Comparison of ENCODE assay signal across 1 cellular context in the genomic region with DNA sequence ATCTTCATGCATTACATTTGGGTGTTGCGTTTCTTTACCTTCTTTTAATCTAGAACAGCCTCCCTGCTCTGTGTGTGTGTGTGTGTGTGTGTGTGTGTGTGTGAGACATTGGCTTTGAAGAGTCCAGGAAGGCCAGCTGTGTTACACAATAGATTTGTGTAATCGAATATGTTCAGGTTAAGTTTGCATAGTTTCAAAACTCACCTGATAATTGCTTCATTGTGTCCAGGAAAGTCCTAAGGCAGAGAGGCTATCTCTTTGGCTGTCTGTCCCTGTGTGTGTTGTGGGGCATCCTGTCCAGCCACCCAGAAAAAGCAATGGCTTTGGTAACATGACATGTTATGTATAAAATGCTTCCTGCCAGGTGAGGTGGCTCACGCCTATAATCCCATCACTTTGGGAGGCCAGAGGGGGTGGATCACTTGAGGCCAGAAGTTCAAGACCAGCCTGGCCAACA.
A peak's percentile ranks its signal among the peaks of the same experiment; 100 is the strongest.
TF ChIP-seq lines count a peak whose summit lies in the region.

No MANE protein-coding gene starts in this region.

TF ChIP-seq in HepG2, 621 proteins besides CTCF, POLR2A, EP300 and RAD21 (continued from another document and continues in another):
- TF ChIP-seq, protein P1, sequence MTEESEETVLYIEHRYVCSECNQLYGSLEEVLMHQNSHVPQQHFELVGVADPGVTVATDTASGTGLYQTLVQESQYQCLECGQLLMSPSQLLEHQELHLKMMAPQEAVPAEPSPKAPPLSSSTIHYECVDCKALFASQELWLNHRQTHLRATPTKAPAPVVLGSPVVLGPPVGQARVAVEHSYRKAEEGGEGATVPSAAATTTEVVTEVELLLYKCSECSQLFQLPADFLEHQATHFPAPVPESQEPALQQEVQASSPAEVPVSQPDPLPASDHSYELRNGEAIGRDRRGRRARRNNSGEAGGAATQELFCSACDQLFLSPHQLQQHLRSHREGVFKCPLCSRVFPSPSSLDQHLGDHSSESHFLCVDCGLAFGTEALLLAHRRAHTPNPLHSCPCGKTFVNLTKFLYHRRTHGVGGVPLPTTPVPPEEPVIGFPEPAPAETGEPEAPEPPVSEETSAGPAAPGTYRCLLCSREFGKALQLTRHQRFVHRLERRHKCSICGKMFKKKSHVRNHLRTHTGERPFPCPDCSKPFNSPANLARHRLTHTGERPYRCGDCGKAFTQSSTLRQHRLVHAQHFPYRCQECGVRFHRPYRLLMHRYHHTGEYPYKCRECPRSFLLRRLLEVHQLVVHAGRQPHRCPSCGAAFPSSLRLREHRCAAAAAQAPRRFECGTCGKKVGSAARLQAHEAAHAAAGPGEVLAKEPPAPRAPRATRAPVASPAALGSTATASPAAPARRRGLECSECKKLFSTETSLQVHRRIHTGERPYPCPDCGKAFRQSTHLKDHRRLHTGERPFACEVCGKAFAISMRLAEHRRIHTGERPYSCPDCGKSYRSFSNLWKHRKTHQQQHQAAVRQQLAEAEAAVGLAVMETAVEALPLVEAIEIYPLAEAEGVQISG (CRISPR knock-in tag; IDR thresholded peaks at IDR 0.05) = no peak
- TF ChIP-seq, protein P2, sequence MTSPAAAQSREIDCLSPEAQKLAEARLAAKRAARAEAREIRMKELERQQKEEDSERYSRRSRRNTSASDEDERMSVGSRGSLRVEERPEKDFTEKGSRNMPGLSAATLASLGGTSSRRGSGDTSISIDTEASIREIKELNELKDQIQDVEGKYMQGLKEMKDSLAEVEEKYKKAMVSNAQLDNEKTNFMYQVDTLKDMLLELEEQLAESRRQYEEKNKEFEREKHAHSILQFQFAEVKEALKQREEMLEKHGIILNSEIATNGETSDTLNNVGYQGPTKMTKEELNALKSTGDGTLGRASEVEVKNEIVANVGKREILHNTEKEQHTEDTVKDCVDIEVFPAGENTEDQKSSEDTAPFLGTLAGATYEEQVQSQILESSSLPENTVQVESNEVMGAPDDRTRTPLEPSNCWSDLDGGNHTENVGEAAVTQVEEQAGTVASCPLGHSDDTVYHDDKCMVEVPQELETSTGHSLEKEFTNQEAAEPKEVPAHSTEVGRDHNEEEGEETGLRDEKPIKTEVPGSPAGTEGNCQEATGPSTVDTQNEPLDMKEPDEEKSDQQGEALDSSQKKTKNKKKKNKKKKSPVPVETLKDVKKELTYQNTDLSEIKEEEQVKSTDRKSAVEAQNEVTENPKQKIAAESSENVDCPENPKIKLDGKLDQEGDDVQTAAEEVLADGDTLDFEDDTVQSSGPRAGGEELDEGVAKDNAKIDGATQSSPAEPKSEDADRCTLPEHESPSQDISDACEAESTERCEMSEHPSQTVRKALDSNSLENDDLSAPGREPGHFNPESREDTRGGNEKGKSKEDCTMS (CRISPR knock-in tag; conservative IDR thresholded peaks at IDR 0.05) = no peak
- TF ChIP-seq ZNF788 (CRISPR knock-in tag; IDR thresholded peaks at IDR 0.05; ENCODE audit: borderline replicate concordance) (0 out of 2 replicates have a peak, but pooled peaks have one; percentile 66), RFX5 (IDR thresholded peaks at IDR 0.05; ENCODE audit: low read depth, low read length) (no peak), ZNF557 (CRISPR knock-in tag; IDR thresholded peaks at IDR 0.05) (no peak), ZNF562 (CRISPR knock-in tag; IDR thresholded peaks at IDR 0.05; ENCODE audit: borderline replicate concordance) (no peak), MLLT10 (CRISPR knock-in tag; IDR thresholded peaks at IDR 0.05) (no peak), ZNF761 (CRISPR knock-in tag; conservative IDR thresholded peaks at IDR 0.05) (no peak), ZNF496 (CRISPR knock-in tag; IDR thresholded peaks at IDR 0.05; ENCODE audit: insufficient replicate concordance) (no peak), ZNF230 (CRISPR knock-in tag; IDR thresholded peaks at IDR 0.05) (no peak; the same call in 1 of the 2 replicates), REL (CRISPR knock-in tag; conservative IDR thresholded peaks at IDR 0.05) (no peak), IRX3 (CRISPR knock-in tag; IDR thresholded peaks at IDR 0.05; ENCODE audit: borderline replicate concordance, low read depth) (no peak), NFIC (IDR thresholded peaks at IDR 0.05; ENCODE audit: low read length) (0 out of 2 replicates have a peak, but pooled peaks have one; percentile 64), HOXA5 (CRISPR knock-in tag; IDR thresholded peaks at IDR 0.05) (no peak), ZNF30 (CRISPR knock-in tag; IDR thresholded peaks at IDR 0.05) (no peak), STAG1 (CRISPR knock-in tag; IDR thresholded peaks at IDR 0.05) (no peak)
- TF ChIP-seq, protein P3, sequence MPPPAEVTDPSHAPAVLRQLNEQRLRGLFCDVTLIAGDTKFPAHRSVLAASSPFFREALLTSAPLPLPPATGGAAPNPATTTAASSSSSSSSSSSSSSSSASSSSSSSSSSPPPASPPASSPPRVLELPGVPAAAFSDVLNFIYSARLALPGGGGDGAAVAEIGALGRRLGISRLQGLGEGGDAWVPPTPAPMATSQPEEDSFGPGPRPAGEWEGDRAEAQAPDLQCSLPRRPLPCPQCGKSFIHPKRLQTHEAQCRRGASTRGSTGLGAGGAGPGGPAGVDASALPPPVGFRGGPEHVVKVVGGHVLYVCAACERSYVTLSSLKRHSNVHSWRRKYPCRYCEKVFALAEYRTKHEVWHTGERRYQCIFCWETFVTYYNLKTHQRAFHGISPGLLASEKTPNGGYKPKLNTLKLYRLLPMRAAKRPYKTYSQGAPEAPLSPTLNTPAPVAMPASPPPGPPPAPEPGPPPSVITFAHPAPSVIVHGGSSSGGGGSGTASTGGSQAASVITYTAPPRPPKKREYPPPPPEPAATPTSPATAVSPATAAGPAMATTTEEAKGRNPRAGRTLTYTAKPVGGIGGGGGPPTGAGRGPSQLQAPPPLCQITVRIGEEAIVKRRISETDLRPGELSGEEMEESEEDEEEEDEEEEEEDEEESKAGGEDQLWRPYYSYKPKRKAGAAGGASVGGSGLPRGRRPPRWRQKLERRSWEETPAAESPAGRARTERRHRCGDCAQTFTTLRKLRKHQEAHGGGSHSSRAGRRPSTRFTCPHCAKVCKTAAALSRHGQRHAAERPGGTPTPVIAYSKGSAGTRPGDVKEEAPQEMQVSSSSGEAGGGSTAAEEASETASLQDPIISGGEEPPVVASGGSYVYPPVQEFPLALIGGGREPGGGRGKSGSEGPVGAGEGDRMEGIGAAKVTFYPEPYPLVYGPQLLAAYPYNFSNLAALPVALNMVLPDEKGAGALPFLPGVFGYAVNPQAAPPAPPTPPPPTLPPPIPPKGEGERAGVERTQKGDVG (CRISPR knock-in tag; IDR thresholded peaks at IDR 0.05; ENCODE audit: borderline replicate concordance) = 0 out of 2 replicates have a peak, but pooled peaks have one; percentile 40
- TF ChIP-seq, protein P4, sequence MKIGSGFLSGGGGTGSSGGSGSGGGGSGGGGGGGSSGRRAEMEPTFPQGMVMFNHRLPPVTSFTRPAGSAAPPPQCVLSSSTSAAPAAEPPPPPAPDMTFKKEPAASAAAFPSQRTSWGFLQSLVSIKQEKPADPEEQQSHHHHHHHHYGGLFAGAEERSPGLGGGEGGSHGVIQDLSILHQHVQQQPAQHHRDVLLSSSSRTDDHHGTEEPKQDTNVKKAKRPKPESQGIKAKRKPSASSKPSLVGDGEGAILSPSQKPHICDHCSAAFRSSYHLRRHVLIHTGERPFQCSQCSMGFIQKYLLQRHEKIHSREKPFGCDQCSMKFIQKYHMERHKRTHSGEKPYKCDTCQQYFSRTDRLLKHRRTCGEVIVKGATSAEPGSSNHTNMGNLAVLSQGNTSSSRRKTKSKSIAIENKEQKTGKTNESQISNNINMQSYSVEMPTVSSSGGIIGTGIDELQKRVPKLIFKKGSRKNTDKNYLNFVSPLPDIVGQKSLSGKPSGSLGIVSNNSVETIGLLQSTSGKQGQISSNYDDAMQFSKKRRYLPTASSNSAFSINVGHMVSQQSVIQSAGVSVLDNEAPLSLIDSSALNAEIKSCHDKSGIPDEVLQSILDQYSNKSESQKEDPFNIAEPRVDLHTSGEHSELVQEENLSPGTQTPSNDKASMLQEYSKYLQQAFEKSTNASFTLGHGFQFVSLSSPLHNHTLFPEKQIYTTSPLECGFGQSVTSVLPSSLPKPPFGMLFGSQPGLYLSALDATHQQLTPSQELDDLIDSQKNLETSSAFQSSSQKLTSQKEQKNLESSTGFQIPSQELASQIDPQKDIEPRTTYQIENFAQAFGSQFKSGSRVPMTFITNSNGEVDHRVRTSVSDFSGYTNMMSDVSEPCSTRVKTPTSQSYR (CRISPR knock-in tag; IDR thresholded peaks at IDR 0.05; ENCODE audit: borderline replicate concordance) = peak; percentile 17; the same call in 1 of the 2 replicates
- TF ChIP-seq, protein P5, sequence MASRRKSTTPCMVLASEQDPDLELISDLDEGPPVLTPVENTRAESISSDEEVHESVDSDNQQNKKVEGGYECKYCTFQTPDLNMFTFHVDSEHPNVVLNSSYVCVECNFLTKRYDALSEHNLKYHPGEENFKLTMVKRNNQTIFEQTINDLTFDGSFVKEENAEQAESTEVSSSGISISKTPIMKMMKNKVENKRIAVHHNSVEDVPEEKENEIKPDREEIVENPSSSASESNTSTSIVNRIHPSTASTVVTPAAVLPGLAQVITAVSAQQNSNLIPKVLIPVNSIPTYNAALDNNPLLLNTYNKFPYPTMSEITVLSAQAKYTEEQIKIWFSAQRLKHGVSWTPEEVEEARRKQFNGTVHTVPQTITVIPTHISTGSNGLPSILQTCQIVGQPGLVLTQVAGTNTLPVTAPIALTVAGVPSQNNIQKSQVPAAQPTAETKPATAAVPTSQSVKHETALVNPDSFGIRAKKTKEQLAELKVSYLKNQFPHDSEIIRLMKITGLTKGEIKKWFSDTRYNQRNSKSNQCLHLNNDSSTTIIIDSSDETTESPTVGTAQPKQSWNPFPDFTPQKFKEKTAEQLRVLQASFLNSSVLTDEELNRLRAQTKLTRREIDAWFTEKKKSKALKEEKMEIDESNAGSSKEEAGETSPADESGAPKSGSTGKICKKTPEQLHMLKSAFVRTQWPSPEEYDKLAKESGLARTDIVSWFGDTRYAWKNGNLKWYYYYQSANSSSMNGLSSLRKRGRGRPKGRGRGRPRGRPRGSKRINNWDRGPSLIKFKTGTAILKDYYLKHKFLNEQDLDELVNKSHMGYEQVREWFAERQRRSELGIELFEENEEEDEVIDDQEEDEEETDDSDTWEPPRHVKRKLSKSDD (CRISPR knock-in tag; IDR thresholded peaks at IDR 0.05; ENCODE audit: low read depth) = 0 out of 2 replicates have a peak, but pooled peaks have one; percentile 48
- TF ChIP-seq, protein P6, sequence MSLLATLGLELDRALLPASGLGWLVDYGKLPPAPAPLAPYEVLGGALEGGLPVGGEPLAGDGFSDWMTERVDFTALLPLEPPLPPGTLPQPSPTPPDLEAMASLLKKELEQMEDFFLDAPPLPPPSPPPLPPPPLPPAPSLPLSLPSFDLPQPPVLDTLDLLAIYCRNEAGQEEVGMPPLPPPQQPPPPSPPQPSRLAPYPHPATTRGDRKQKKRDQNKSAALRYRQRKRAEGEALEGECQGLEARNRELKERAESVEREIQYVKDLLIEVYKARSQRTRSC (CRISPR knock-in tag; IDR thresholded peaks at IDR 0.05; ENCODE audit: low read depth) = no peak
- TF ChIP-seq, protein P7, sequence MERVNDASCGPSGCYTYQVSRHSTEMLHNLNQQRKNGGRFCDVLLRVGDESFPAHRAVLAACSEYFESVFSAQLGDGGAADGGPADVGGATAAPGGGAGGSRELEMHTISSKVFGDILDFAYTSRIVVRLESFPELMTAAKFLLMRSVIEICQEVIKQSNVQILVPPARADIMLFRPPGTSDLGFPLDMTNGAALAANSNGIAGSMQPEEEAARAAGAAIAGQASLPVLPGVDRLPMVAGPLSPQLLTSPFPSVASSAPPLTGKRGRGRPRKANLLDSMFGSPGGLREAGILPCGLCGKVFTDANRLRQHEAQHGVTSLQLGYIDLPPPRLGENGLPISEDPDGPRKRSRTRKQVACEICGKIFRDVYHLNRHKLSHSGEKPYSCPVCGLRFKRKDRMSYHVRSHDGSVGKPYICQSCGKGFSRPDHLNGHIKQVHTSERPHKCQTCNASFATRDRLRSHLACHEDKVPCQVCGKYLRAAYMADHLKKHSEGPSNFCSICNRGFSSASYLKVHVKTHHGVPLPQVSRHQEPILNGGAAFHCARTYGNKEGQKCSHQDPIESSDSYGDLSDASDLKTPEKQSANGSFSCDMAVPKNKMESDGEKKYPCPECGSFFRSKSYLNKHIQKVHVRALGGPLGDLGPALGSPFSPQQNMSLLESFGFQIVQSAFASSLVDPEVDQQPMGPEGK (CRISPR knock-in tag; IDR thresholded peaks at IDR 0.05) = peak; percentile 56
- TF ChIP-seq, protein P8, sequence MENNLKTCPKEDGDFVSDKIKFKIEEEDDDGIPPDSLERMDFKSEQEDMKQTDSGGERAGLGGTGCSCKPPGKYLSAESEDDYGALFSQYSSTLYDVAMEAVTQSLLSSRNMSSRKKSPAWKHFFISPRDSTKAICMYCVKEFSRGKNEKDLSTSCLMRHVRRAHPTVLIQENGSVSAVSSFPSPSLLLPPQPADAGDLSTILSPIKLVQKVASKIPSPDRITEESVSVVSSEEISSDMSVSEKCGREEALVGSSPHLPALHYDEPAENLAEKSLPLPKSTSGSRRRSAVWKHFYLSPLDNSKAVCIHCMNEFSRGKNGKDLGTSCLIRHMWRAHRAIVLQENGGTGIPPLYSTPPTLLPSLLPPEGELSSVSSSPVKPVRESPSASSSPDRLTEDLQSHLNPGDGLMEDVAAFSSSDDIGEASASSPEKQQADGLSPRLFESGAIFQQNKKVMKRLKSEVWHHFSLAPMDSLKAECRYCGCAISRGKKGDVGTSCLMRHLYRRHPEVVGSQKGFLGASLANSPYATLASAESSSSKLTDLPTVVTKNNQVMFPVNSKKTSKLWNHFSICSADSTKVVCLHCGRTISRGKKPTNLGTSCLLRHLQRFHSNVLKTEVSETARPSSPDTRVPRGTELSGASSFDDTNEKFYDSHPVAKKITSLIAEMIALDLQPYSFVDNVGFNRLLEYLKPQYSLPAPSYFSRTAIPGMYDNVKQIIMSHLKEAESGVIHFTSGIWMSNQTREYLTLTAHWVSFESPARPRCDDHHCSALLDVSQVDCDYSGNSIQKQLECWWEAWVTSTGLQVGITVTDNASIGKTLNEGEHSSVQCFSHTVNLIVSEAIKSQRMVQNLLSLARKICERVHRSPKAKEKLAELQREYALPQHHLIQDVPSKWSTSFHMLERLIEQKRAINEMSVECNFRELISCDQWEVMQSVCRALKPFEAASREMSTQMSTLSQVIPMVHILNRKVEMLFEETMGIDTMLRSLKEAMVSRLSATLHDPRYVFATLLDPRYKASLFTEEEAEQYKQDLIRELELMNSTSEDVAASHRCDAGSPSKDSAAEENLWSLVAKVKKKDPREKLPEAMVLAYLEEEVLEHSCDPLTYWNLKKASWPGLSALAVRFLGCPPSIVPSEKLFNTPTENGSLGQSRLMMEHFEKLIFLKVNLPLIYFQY (CRISPR knock-in tag; IDR thresholded peaks at IDR 0.05; ENCODE audit: borderline replicate concordance) = no peak
